8 cellular contexts compared by ENCODE assay signal in the genomic region with DNA sequence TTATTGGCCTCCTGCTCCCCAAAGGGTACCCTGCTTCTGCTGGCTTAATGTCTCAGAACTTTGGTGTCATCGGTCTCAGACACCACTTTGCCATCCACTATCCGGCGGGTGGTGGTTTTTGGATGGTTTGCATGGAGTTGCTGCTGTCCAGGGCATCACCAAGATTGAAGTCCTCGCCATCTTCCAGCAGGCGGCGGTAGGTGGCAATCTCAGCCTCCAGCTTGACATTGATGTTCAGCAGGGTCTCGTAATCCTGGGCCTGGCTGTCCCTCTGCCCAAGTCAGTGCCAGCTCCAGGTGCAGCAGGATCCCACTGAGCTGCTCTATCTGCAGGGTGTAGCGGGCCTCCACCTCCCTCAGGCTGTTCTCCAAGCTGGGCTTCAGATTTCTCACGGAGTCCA. TPM values are rescaled to one million over a fixed set of nuclear protein-coding genes. Genes with fewer than 3 reads are reported as not detected.
DNase-seq lines count a peak whose midpoint lies in the region; TF ChIP-seq lines count a peak whose summit lies in the region.
"Not testable (repeated sequence)": the region's sequence is repeated elsewhere in the genome, so short reads cannot be mapped to it uniquely, and the experiment has no call there.

No MANE protein-coding gene starts in this region.

- 29% methylated on average over 9 of the region's 9 CpGs for WGBS in smooth muscle cell (ENCODE audit: low lambda C conversion rate)
- 45 to 73% (median 50%) methylated on average over 9 of the region's 9 CpGs for WGBS in stomach, 5 donors

- H3K79me2 ChIP-seq in MM.1S (ENCODE audit: low read length); smooth muscle cell (ENCODE audit: low read depth): not testable (repeated sequence)

- not testable (repeated sequence) for H3F3A ChIP-seq in MM.1S (ENCODE audit: insufficient read depth, low read length); smooth muscle cell (ENCODE audit: low read depth)

- H4K20me1 ChIP-seq in MM.1S (ENCODE audit: insufficient read depth, low read length); smooth muscle cell (ENCODE audit: low read depth): not testable (repeated sequence)

- H3K36me3 ChIP-seq in MM.1S (replicated peaks; ENCODE audit: insufficient read depth, low read length); colonic mucosa; kidney epithelial cell (ENCODE audit: control insufficient read depth, insufficient read depth, low read length); smooth muscle cell (ENCODE audit: low read depth); stomach: not testable (repeated sequence)

- not testable (repeated sequence) for TF ChIP-seq EP300 in stomach (IDR thresholded peaks at IDR 0.05)

- not testable (repeated sequence) for H3K27ac ChIP-seq in MM.1S (ENCODE audit: low read length); colonic mucosa; smooth muscle cell (ENCODE audit: low read depth); stomach

- H2AFZ ChIP-seq in MM.1S (ENCODE audit: low read length); smooth muscle cell (ENCODE audit: low read depth): not testable (repeated sequence)

- TF ChIP-seq POLR2A in stomach (IDR thresholded peaks at IDR 0.05) = not testable (repeated sequence)

- H3K9me3 ChIP-seq in MM.1S (replicated peaks; ENCODE audit: insufficient read depth, low read length); colonic mucosa; smooth muscle cell (replicated peaks; ENCODE audit: low read depth); stomach: not testable (repeated sequence)

- not testable (repeated sequence) for H3K4me1 ChIP-seq in MM.1S (ENCODE audit: low read length); colonic mucosa; smooth muscle cell (ENCODE audit: low read depth); stomach

- H3K4me3 ChIP-seq in MM.1S (ENCODE audit: low read length); colonic mucosa; kidney epithelial cell (ENCODE audit: low read depth, low read length); smooth muscle cell; stomach: not testable (repeated sequence)

- H3K9me2 ChIP-seq in MM.1S (replicated peaks; ENCODE audit: insufficient read depth, low read length) = not testable (repeated sequence)

- DNase-seq in EL = peak; percentile 55
- not testable (repeated sequence) for DNase-seq in MM.1S; kidney epithelial cell (ENCODE audit: low read depth)
- DNase-seq in T follicular helper cell (ENCODE audit: low read depth) = peak; percentile 37
- peak; percentile 38 for DNase-seq in activated T-cell treated with anti-CD3 and anti-CD28 coated beads for 24 hours (ENCODE audit: low read depth)
- peak; percentile 49 for DNase-seq in colonic mucosa
- peak; percentile 15 for DNase-seq in smooth muscle cell (lab: John Stamatoyannopoulos, UW; ENCODE audit: unreplicated experiment)
- peak; percentile 53 for DNase-seq in stomach

- intact Hi-C loops in colonic mucosa (cut with DNase I); stomach (cut with DNase I; ENCODE audit: low total_unique reads): not testable (repeated sequence)

- TF ChIP-seq CTCF in MM.1S (IDR thresholded peaks at IDR 0.05; ENCODE audit: low read length) (peak; percentile 30), kidney epithelial cell (IDR thresholded peaks at IDR 0.05; ENCODE audit: insufficient read depth, low read length, poor library complexity, severe bottlenecking) (peak; percentile 32), smooth muscle cell (IDR thresholded peaks at IDR 0.05; ENCODE audit: borderline replicate concordance, insufficient read depth, poor library complexity, severe bottlenecking) (peak; percentile 40), stomach (IDR thresholded peaks at IDR 0.05) (peak in 1 of 7 experiments; percentile 30)
- TF ChIP-seq CTCF in colonic mucosa (IDR thresholded peaks at IDR 0.05) = not testable (repeated sequence)

- H3K27me3 ChIP-seq in MM.1S (replicated peaks; ENCODE audit: insufficient read depth, low read length); colonic mucosa; kidney epithelial cell (ENCODE audit: control insufficient read depth, insufficient read depth, low read length); smooth muscle cell (ENCODE audit: low read depth); stomach: not testable (repeated sequence)

- not testable (repeated sequence) for H3K4me2 ChIP-seq in MM.1S (ENCODE audit: low read depth, low read length); smooth muscle cell

- H3K9ac ChIP-seq in MM.1S (ENCODE audit: low read length); colonic mucosa (ENCODE audit: low read depth in 2 of 2, low read length in 2 of 2); smooth muscle cell (ENCODE audit: low read depth): not testable (repeated sequence)

RNA-seq across cellular contexts. Expression of gene CAND2, which starts 9.1 kb away (rescaled TPM):
- total RNA-seq in colonic mucosa (1 to 10 TPM in 1 of 2 donors, under 1 TPM in 1; 0.72 to 2.2 TPM), kidney epithelial cell (1.4 and 2.6 TPM in 2 replicates), smooth muscle cell (2.7 and 4.8 TPM in 2 replicates), stomach (1 to 10 TPM in 4 of 5 donors, under 1 TPM in 1; under 0.01 to 5.3 (median 4.0) TPM)
- polyA plus RNA-seq in smooth muscle cell (2.1 and 2.9 TPM in 2 replicates), stomach (1 to 10 TPM; 1.1 to 2.0 (median 1.2) TPM)

RNA-seq across cellular contexts. Expression of gene TMEM40, which starts 28.3 kb away (rescaled TPM):
- total RNA-seq in colonic mucosa (not detected), kidney epithelial cell (5.3 and 7.9 TPM in 2 replicates), smooth muscle cell (6.4 and 6.7 TPM in 2 replicates), stomach (not detected)
- polyA plus RNA-seq in smooth muscle cell (6.8 and 15.6 TPM in 2 replicates), stomach (100 to 1,000 TPM in 1 of 3 donors, not detected in 2; 141 TPM)

RNA-seq across cellular contexts. Expression of gene RPL32, which starts 54.0 kb away (rescaled TPM):
- 1,000 to 10,000 TPM; 1,239 to 1,262 TPM for total RNA-seq in colonic mucosa
- total RNA-seq in kidney epithelial cell = 1,891 and 3,423 TPM in 2 replicates
- 988 and 1,486 TPM in 2 replicates for total RNA-seq in smooth muscle cell
- polyA plus RNA-seq in smooth muscle cell = 744 and 789 TPM in 2 replicates
- 1,000 to 10,000 TPM in 3 of 5 donors, 100 to 1,000 TPM in 1, 10 to 100 TPM in 1; 71.5 to 2,292 (median 1,389) TPM for total RNA-seq in stomach
- 1,000 to 10,000 TPM; 2,312 to 3,985 (median 3,806) TPM for polyA plus RNA-seq in stomach
